ENCODE assay signal across 9 cellular contexts in the genomic region with DNA sequence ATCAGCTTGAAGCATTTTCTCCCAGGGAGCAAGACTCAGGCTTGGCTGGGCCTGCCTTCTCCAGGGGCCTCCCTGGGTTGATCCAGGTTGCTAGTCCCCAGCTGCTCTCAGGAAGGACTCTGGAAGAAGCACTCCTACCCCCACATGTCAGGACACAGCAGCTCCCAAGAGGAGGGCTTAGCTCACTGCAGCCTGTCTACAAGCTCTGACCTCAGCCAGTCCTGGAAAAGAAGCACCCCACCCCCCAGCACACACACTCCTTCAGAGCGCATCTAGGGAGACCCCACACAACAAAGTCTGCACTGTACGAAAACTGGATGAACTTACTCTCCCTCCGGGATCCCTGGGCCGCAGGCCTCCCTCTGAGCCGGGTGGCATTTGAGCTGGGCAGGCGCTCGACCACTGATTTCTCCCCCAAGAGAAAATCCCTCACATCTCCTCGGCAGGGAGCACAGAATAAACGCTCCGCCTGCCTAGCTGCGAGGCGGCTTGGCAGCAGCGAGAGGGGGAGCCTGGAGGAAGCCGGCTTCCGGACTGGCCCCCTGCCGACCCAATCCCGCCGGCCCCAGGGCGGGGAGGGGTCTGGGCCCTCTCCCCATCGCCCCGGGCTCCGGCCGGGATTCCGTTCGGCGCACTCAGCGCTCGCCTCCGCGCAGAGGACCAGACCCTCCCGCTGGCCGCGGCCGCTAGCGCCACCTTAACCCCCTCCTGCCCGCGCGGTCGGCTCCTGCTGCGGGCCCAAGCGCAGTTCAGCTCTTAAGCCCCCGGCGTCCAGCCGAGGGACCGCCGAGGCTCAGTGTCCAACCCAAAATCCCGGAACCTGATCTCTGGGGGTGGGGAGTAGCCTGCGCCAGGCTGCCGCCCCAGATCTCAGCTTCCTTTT. TPM values are rescaled to one million over a fixed set of nuclear protein-coding genes. Genes with fewer than 3 reads are reported as not detected.
DNase-seq lines count a peak whose midpoint lies in the region; ATAC-seq and TF ChIP-seq lines count a peak whose summit lies in the region.
"Had no signal": no experiment of that assay in that cellular context is flagged by ENCODE, and none has a peak within 500 bp of the region (broad histone marks: within the 10 kb centered on the region; RNA-seq: fewer than 3 reads in every experiment).

Gene KCNA2 (minus strand): TSS at position 458 of the 883 bp plus-strand sequence. CDS start 1,576 bp downstream, outside the sequence.

- ATAC-seq in body of pancreas (peak; percentile 73), HG03025 (IDR thresholded peaks at IDR 0.05; ENCODE audit: low FRiP score, unreplicated experiment) (no peak)

- H3K36me3 ChIP-seq in body of pancreas (replicated peaks in 1 of 2; ENCODE audit: insufficient read depth in 1 of 2, low read depth in 2 of 2) = no peaks in the 10 kb centered on the region

- peak in 1 of 7 experiments; percentile 1 for TF ChIP-seq CTCF in body of pancreas (IDR thresholded peaks at IDR 0.05)

- H3K27ac ChIP-seq in body of pancreas = no peak within 1 kb of the TSS

- no peaks in the 10 kb centered on the region for H3K9me3 ChIP-seq in body of pancreas

- peaks cover 0 to 12% of the 10 kb centered on the region in 2 donors for H3K27me3 ChIP-seq in body of pancreas

- H3K4me1 ChIP-seq in body of pancreas = peaks cover 24% of the 10 kb centered on the region

- in situ Hi-C loops in ACHN (cut with HindIII; ENCODE audit: low pct_ligation_motif_present, low pct_unique_long_range_greater_than_20kb, low sequenced_read_pairs) = no loop called here

- intact Hi-C loops in body of pancreas (cut with DNase I) = no loop called here

- WGBS in body of pancreas, 2 donors = 2 to 20% methylated on average over 14 to 49 of the region's 49 CpGs

- H3K4me3 ChIP-seq in body of pancreas (peak within 1 kb of the TSS; percentile 19 to 46), skeletal muscle cell (ENCODE audit: low read depth, low read length) (peak within 1 kb of the TSS; percentile 43)

- peak; percentile 36 to 41 (median 40) for TF ChIP-seq POLR2A in body of pancreas (IDR thresholded peaks at IDR 0.05)

- DNase-seq in DMS 273 (lab: John Stamatoyannopoulos, UW; ENCODE audit: unreplicated experiment) = peak; percentile 86
- peak; percentile 58 for DNase-seq in NCI-H146 treated with DMSO at 0.1 percent for 48 hours (lab: John Stamatoyannopoulos, UW; ENCODE audit: unreplicated experiment)
- DNase-seq in body of pancreas = peak; percentile 52 to 74 (median 63)
- peak; percentile 88 for DNase-seq in iPS-NIHi7 (ENCODE audit: extremely low spot score)
- no peak for DNase-seq in skeletal muscle cell (ENCODE audit: low read depth)
- DNase-seq in NCI-H187 treated with DMSO at 0.1 percent for 48 hours (lab: John Stamatoyannopoulos, UW) = no peak
- no peak for DNase-seq in ACHN

RNA-seq across cellular contexts. Expression of gene KCNA2, which starts in this region (rescaled TPM):
- total RNA-seq in body of pancreas = 1 to 10 TPM; 1.3 TPM
- total RNA-seq: renal cortical epithelial cell had no signal

Comparison
In these comparisons a context has a peak if more than half of its experiments do, and no peak if none do; other contexts are left out.
1. DNase-seq: peak in DMS 273 (single experiment), NCI-H146 treated with DMSO at 0.1 percent for 48 hours (single experiment), body of pancreas (4 of 4) and iPS-NIHi7 (single experiment); none in skeletal muscle cell (single experiment), NCI-H187 treated with DMSO at 0.1 percent for 48 hours (single experiment) and ACHN (single experiment).